ENCODE assay signal across 12 cellular contexts in the genomic region with DNA sequence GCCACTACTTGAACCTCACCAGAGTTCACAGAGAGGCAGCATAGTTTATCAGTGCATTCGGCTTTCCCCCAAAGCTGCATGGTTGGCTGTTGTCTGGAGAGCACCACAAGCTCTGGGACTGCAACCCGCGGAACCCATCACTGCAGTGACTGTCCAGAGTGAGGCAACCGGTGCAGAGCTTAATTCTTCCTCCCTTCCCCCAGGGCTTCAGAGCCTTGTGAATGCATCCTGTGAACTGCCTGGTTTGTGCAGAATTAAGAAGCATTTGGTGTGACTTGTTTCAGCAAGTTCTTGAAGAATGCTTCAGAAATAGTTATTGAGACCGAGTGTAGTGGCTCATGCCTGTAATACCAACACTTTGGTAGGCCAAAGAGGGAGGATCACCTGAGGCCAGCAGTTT.
"Had no signal": no experiment of that assay in that cellular context is flagged by ENCODE, and none has a peak within 500 bp of the region (broad histone marks: within the 10 kb centered on the region; RNA-seq: fewer than 3 reads in every experiment).

No MANE protein-coding gene starts in this region.

- H3K4me1 ChIP-seq: gastroesophageal sphincter, parathyroid adenoma, right atrium auricular region, upper lobe of right lung had no signal

- H3K79me2 ChIP-seq: parathyroid adenoma had no signal

- DNase-seq: activated CD4-positive, alpha-beta T cell treated with anti-CD3 and anti-CD28 coated beads for 4 hours; activated naive CD4-positive, alpha-beta T cell treated with Interleukin-2 at 50 U/mL for 16 hours; amniotic stem cell; brain microvascular endothelial cell; dermis blood vessel endothelial cell; kidney glomerular epithelial cell; stimulated activated naive CD4-positive, alpha-beta T cell; upper lobe of right lung; WERI-Rb-1 had no signal

- H3K27me3 ChIP-seq: brain microvascular endothelial cell, gastroesophageal sphincter, right atrium auricular region, upper lobe of right lung had no signal

- H3K27ac ChIP-seq: gastroesophageal sphincter, parathyroid adenoma, right atrium auricular region, upper lobe of right lung, WERI-Rb-1 had no signal

- H3K4me3 ChIP-seq: gastroesophageal sphincter, right atrium auricular region, upper lobe of right lung had no signal

- H3K36me3 ChIP-seq: brain microvascular endothelial cell, right atrium auricular region, WERI-Rb-1 had no signal

- H2AFZ ChIP-seq: parathyroid adenoma had no signal

- H3K9me3 ChIP-seq: gastroesophageal sphincter, right atrium auricular region, upper lobe of right lung had no signal

- H3K9ac ChIP-seq: parathyroid adenoma had no signal
